In the genomic region with DNA sequence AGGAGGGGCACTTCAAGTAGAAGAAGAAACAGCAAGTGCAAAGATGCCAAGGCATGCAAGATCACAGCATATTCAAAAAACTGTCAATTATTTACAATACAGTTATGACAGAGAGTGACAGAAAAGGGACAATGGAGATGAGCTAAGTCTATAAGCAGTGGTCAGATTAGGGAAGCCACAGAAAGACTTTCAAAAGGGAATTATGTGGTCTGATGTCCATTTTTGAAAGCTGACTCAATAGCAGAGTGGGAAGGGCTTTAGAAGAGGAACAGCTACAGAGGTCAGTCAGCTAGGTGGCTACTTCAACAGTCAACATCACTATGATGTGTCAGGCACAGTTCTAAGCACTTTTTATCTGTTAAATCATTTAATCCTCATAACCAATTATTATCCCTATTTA, we compare ENCODE assay signal across 8 cellular contexts. TPM values are rescaled to one million over a fixed set of nuclear protein-coding genes. Genes with fewer than 3 reads are reported as not detected.
DNase-seq lines count a peak whose midpoint lies in the region; ATAC-seq, FAIRE-seq and TF ChIP-seq lines count a peak whose summit lies in the region.

No MANE protein-coding gene starts in this region.

- FAIRE-seq in GM12891 (lab: Jason Lieb, UNC): peak; percentile 78

- ATAC-seq in GM21619 (IDR thresholded peaks at IDR 0.05; ENCODE audit: unreplicated experiment): peak; percentile 88
- ATAC-seq in GM21360 (IDR thresholded peaks at IDR 0.05; ENCODE audit: unreplicated experiment): no peak

- no peak overlapping the region for H3K9ac ChIP-seq in Karpas-422 (ENCODE audit: low read length)

- no peaks in the 10 kb centered on the region for H3K27me3 ChIP-seq in Karpas-422 (ENCODE audit: low read length)

- peaks cover 24% of the 10 kb centered on the region for H3K4me1 ChIP-seq in Karpas-422 (ENCODE audit: low read length)

- no peak overlapping the region for H3K4me3 ChIP-seq in Karpas-422 (ENCODE audit: low read length)

- no peak for TF ChIP-seq POLR2A in GM12891 (IDR thresholded peaks at IDR 0.05; ENCODE audit: low read depth, low read length)

- H3K9me3 ChIP-seq in Karpas-422 (ENCODE audit: low read length): no peaks in the 10 kb centered on the region

- no peak overlapping the region for H2AFZ ChIP-seq in Karpas-422 (ENCODE audit: low read length)

- H3K4me2 ChIP-seq in Karpas-422 (ENCODE audit: low read depth, low read length, poor library complexity, severe bottlenecking): no peak overlapping the region

- no peaks in the 10 kb centered on the region for H4K20me1 ChIP-seq in Karpas-422 (ENCODE audit: insufficient read depth, low read depth, low read length)

- H3K9me2 ChIP-seq in Karpas-422 (replicated peaks; ENCODE audit: insufficient read depth, low read length): no peaks in the 10 kb centered on the region

- peak overlapping the region; percentile 57 for H3K27ac ChIP-seq in Karpas-422 (ENCODE audit: low read length)

- DNase-seq in GM12891 (ENCODE audit: insufficient read length, low spot score) (no peak), Karpas-422 (no peak), globus pallidus (ENCODE audit: low spot score) (peak; percentile 40), cerebellum (ENCODE audit: low spot score) (no peak), COLO829 (ENCODE audit: low spot score) (no peak)
- DNase-seq in activated CD4-positive, CD25-positive, alpha-beta regulatory T cell (lab: John Stamatoyannopoulos, UW): no peak

- H3K36me3 ChIP-seq in Karpas-422 (ENCODE audit: insufficient read depth, low read length): peaks cover 3% of the 10 kb centered on the region; the same call in 1 of the 2 replicates

- 0 out of 2 replicates have a peak, but pooled peaks cover 3% of the 10 kb centered on the region for H3K79me2 ChIP-seq in Karpas-422 (ENCODE audit: low read length)

TF ChIP-seq in GM12891, 5 proteins besides CTCF, POLR2A, EP300 and RAD21:
- TF ChIP-seq TAF1 (IDR thresholded peaks at IDR 0.05; ENCODE audit: low read depth, low read length) (no peak), POLR2AphosphoS5 (IDR thresholded peaks at IDR 0.05; ENCODE audit: low read depth, low read length) (no peak), PAX5 (IDR thresholded peaks at IDR 0.05; ENCODE audit: insufficient read depth, low read length, severe bottlenecking) (no peak), POU2F2 (IDR thresholded peaks at IDR 0.05; ENCODE audit: low read depth, low read length) (no peak), SPI1 (IDR thresholded peaks at IDR 0.05; ENCODE audit: low read depth, low read length) (peak; percentile 94)

RNA-seq across cellular contexts. Expression of a gene that starts 45.2 kb away (rescaled TPM):
- polyA plus RNA-seq in GM12891 (2012; ENCODE audit: low read depth, missing spikeins): 2.3 TPM
- 4.4 TPM in 1 of 2 replicates, not detected in the other for total RNA-seq in Karpas-422 (2014; rRNA removed; shearing (Covaris generic); ENCODE audit: low replicate concordance)
- total RNA-seq in cerebellum: 118 TPM

Comparison
In these comparisons a context has a peak if more than half of its experiments do, and no peak if none do; other contexts are left out.
1. RNA of a gene that starts 45.2 kb away (total RNA-seq): 118 TPM in cerebellum (single experiment); 4.4 TPM in Karpas-422; every median in the first group is over 10 times any median in the second.